13 cellular contexts compared by ENCODE assay signal in the genomic region with DNA sequence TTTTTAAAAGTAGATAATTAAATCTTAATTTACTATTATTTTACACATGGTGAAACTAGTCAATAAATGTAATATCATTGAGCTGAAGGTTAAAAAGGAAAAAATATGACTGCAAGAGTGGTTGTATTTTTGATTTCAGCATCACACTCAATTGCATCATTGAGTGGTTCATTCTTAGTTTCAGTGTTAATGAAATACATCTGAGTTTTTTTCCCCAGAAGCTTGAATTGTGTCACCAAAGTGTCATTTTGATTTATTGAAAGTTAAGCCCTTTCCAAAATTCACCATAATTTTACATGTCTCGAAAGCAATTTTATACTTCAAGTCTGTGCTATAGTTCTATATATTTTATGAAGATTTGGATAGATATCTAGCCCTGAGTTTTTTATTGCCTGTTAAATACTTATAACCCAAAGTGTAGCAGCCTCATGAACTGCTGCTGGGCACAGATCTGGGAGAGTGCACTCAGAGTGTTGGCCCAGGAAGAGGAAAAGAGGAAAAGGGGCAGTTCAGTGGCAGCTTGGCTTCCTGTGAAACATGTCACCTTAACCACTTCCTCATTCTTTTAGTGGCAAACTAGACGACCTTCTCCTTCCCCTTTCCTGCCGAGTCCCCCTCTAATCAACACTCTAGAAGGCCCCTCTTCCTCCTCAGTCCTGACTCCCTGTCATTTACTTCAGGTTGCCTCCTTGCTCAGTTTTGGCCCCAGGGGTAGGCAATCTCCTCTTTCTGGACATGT.
DNase-seq lines count a peak whose midpoint lies in the region; ATAC-seq and TF ChIP-seq lines count a peak whose summit lies in the region.
"Had no signal": no experiment of that assay in that cellular context is flagged by ENCODE, and none has a peak within 500 bp of the region (broad histone marks: within the 10 kb centered on the region; RNA-seq: fewer than 3 reads in every experiment).

No MANE protein-coding gene starts in this region.

- intact Hi-C loops in CD8-positive, alpha-beta T cell (cut with DNase I, micrococcal nuclease), result no loop called here
- intact Hi-C loops in PC-9 (cut with micrococcal nuclease; ENCODE audit: unreplicated experiment) (no loop called here), left lung (cut with DNase I) (no loop called here)

- H3K36me3 Mint-ChIP-seq in CD8-positive, alpha-beta T cell, result peaks cover 2% of the 10 kb centered on the region
- no peaks in the 10 kb centered on the region for H3K36me3 Mint-ChIP-seq in nephron progenitor cell (ENCODE audit: low read depth)

- no TSS peak for BruUV-seq in PC-9 (replicated peaks; lab: Mats Ljungman, UMichigan)

- no peaks in the 10 kb centered on the region for H3F3A ChIP-seq in PC-9 (ENCODE audit: insufficient read depth, low read depth)

- H4K20me1 ChIP-seq in PC-9 (ENCODE audit: insufficient read depth), result no peaks in the 10 kb centered on the region

- H2AFZ ChIP-seq in PC-9, result 0 out of 2 replicates have a peak overlapping the region, but pooled peaks have one; percentile 9

- no peak for DNase-seq in CD8-positive, alpha-beta T cell
- DNase-seq in PC-9 (no peak), left lung (no peak), SHP77 treated with DMSO at 0.1 percent for 48 hours (lab: John Stamatoyannopoulos, UW) (no peak), NCI-H748 treated with DMSO at 0.1 percent for 48 hours (lab: John Stamatoyannopoulos, UW) (no peak), nephron progenitor cell (no peak)
- DNase-seq: activated CD4-positive, alpha-beta T cell treated with anti-CD3 and anti-CD28 coated beads, Interleukin-2, amount 10 ng/mL, durations not matched to agents 24 days and 14 days; dermis blood vessel endothelial cell; SK-N-SH; transverse colon had no signal

- no peaks in the 10 kb centered on the region for H3K36me3 ChIP-seq in CD8-positive, alpha-beta T cell (ENCODE audit: insufficient read depth, low read length)
- H3K36me3 ChIP-seq in PC-9 (ENCODE audit: low read depth), result no peaks in the 10 kb centered on the region
- H3K36me3 ChIP-seq in left lung, result no peaks in the 10 kb centered on the region
- H3K36me3 ChIP-seq: transverse colon had no signal

- H3K4me2 ChIP-seq in PC-9, result no peak overlapping the region
- H3K4me2 ChIP-seq: SK-N-SH had no signal

- peak overlapping the region; percentile 25 for H3K27ac Mint-ChIP-seq in CD8-positive, alpha-beta T cell
- H3K27ac Mint-ChIP-seq in nephron progenitor cell, result no peak overlapping the region
- H3K27ac Mint-ChIP-seq: activated CD4-positive, alpha-beta T cell treated with anti-CD3 and anti-CD28 coated beads, Interleukin-2, amount 10 ng/mL, durations not matched to agents 24 days and 14 days had no signal

- H3K27me3 Mint-ChIP-seq in CD8-positive, alpha-beta T cell (ENCODE audit: low read depth), result no peaks in the 10 kb centered on the region
- H3K27me3 Mint-ChIP-seq in nephron progenitor cell (ENCODE audit: low read depth, poor library complexity), result peaks cover 16% of the 10 kb centered on the region

- H3K9me3 ChIP-seq in CD8-positive, alpha-beta T cell (ENCODE audit: low read length), result no peaks in the 10 kb centered on the region
- no peaks in the 10 kb centered on the region for H3K9me3 ChIP-seq in PC-9 (ENCODE audit: insufficient read depth, low read depth)
- no peaks in the 10 kb centered on the region for H3K9me3 ChIP-seq in left lung
- H3K9me3 ChIP-seq: SK-N-SH, transverse colon had no signal

- peaks cover 7% of the 10 kb centered on the region for H3K4me1 ChIP-seq in CD8-positive, alpha-beta T cell (ENCODE audit: insufficient read depth, low read length)
- H3K4me1 ChIP-seq in PC-9 (replicated peaks; ENCODE audit: insufficient read depth) (no peaks in the 10 kb centered on the region; the same call in 1 of the 2 replicates), left lung (no peaks in the 10 kb centered on the region)
- H3K4me1 ChIP-seq: transverse colon had no signal

- POLR2A ChIA-PET in CD8-positive, alpha-beta T cell (lab: Charles Lee), result no interaction called here
- POLR2A ChIA-PET in PC-9 (lab: Charles Lee; ENCODE audit: unreplicated experiment), result no interaction called here

- TF ChIP-seq CTCF in CD8-positive, alpha-beta T cell (IDR thresholded peaks at IDR 0.05), result no peak
- TF ChIP-seq CTCF in PC-9 (conservative IDR thresholded peaks at IDR 0.05), result no peak
- TF ChIP-seq CTCF in left lung (IDR thresholded peaks at IDR 0.05), result no peak
- TF ChIP-seq CTCF in nephron progenitor cell (IDR thresholded peaks at IDR 0.05), result no peak

- H3K4me3 Mint-ChIP-seq in CD8-positive, alpha-beta T cell, result no peak overlapping the region
- H3K4me3 Mint-ChIP-seq in nephron progenitor cell, result no peak overlapping the region
- H3K4me3 Mint-ChIP-seq: activated CD4-positive, alpha-beta T cell treated with anti-CD3 and anti-CD28 coated beads, Interleukin-2, amount 10 ng/mL, durations not matched to agents 24 days and 14 days had no signal

- no peak for ATAC-seq in CD8-positive, alpha-beta T cell
- ATAC-seq in HG02885 (IDR thresholded peaks at IDR 0.05; ENCODE audit: poor library complexity, unreplicated experiment) (peak; percentile 57), left lung (peak; percentile 38), HG02981 (IDR thresholded peaks at IDR 0.05; ENCODE audit: unreplicated experiment) (no peak)

- H3K4me1 Mint-ChIP-seq in CD8-positive, alpha-beta T cell (ENCODE audit: low read depth), result peaks cover 18% of the 10 kb centered on the region
- no peaks in the 10 kb centered on the region for H3K4me1 Mint-ChIP-seq in nephron progenitor cell

- peaks cover 3% of the 10 kb centered on the region for H3K9me3 Mint-ChIP-seq in CD8-positive, alpha-beta T cell
- H3K9me3 Mint-ChIP-seq in nephron progenitor cell, result no peaks in the 10 kb centered on the region

- H3K27ac ChIP-seq in CD8-positive, alpha-beta T cell (ENCODE audit: low read depth, low read length), result no peak overlapping the region
- H3K27ac ChIP-seq in PC-9 (no peak overlapping the region), left lung (no peak overlapping the region)
- H3K27ac ChIP-seq: C4-2B, transverse colon had no signal

- H3K4me3 ChIP-seq in CD8-positive, alpha-beta T cell (ENCODE audit: low read depth, low read length), result no peak overlapping the region
- H3K4me3 ChIP-seq in PC-9, result no peak overlapping the region
- no peak overlapping the region for H3K4me3 ChIP-seq in left lung
- H3K4me3 ChIP-seq: transverse colon had no signal

- H3K9me2 ChIP-seq in PC-9 (ENCODE audit: insufficient read depth), result 0 out of 2 replicates have a peak, but pooled peaks cover 3% of the 10 kb centered on the region
- H3K9me2 ChIP-seq: SK-N-SH had no signal

- CTCF ChIA-PET in CD8-positive, alpha-beta T cell (lab: Charles Lee), result no interaction called here
- CTCF ChIA-PET in PC-9 (lab: Charles Lee), result no interaction called here

- H3K79me2 ChIP-seq in PC-9 (ENCODE audit: low read depth), result no peaks in the 10 kb centered on the region

- H3K27me3 ChIP-seq in CD8-positive, alpha-beta T cell (ENCODE audit: insufficient read depth, low read length), result no peaks in the 10 kb centered on the region
- H3K27me3 ChIP-seq in PC-9 (ENCODE audit: insufficient read depth, low read depth), result no peaks in the 10 kb centered on the region
- H3K27me3 ChIP-seq in left lung, result no peaks in the 10 kb centered on the region
- H3K27me3 ChIP-seq: transverse colon had no signal

Comparison
In these comparisons a context has a peak if more than half of its experiments do, and no peak if none do; other contexts are left out.
1. ATAC-seq: peak in HG02885 (single experiment) and left lung (single experiment); none in CD8-positive, alpha-beta T cell (single experiment) and HG02981 (single experiment).